10 cellular contexts compared by ENCODE assay signal in genomic region chr11:22920939-22921565, GRCh38.
DNase-seq lines count a peak whose midpoint lies in the region; TF ChIP-seq lines count a peak whose summit lies in the region.
"Had no signal": no experiment of that assay in that cellular context is flagged by ENCODE, and none has a peak within 500 bp of the region (broad histone marks: within the 10 kb centered on the region; RNA-seq: fewer than 3 reads in every experiment).

No MANE protein-coding gene starts in this region.

- no peak overlapping the region for H3K9ac ChIP-seq in neuronal stem cell (ENCODE audit: low read depth, low read length, poor library complexity)

- TF ChIP-seq POLR2A in esophagus muscularis mucosa (IDR thresholded peaks at IDR 0.05; ENCODE audit: low read depth), result no peak

- WGBS in esophagus muscularis mucosa, result 55% methylated on average over 5 of the region's 5 CpGs
- no CpG with 5 or more reads among the region's 5 CpGs for WGBS in neuronal stem cell (ENCODE audit: extremely low coverage in 2 of 2, insufficient read length in 2 of 2, insufficient replicate concordance in 1 of 2), 2 donors

- H3K4me3 ChIP-seq in H7 (ENCODE audit: insufficient read depth, low read depth, low read length) (no peak overlapping the region), esophagus muscularis mucosa (no peak overlapping the region), neuronal stem cell (ENCODE audit: low read length in 2 of 2) (no peak overlapping the region)
- H3K4me3 ChIP-seq in CD8-positive, alpha-beta memory T cell (ENCODE audit: low read length), result no peak overlapping the region
- H3K4me3 ChIP-seq: SJSA1 had no signal

- POLR2A ChIA-PET in RWPE1 (lab: Yijun Ruan, JAX; ENCODE audit: low non-redundant PET), result no interaction called here
- POLR2A ChIA-PET in CD8-positive, alpha-beta memory T cell (lab: Charles Lee), result no interaction called here

- no peak for TF ChIP-seq EP300 in Ishikawa (IDR thresholded peaks at IDR 0.05; ENCODE audit: borderline replicate concordance)
- TF ChIP-seq EP300 in esophagus muscularis mucosa (IDR thresholded peaks at IDR 0.05), result no peak

- DNase-seq in AG08395 (ENCODE audit: low spot score) (peak; percentile 35), GM10266 (ENCODE audit: extremely low spot score) (peak; percentile 29), H7 (peak; percentile 5), RWPE1 (ENCODE audit: low spot score) (peak; percentile 14), esophagus muscularis mucosa (ENCODE audit: extremely low spot score) (no peak), neuronal stem cell (ENCODE audit: low spot score) (peak; percentile 26)
- no peak for DNase-seq in CD8-positive, alpha-beta memory T cell

- no peak overlapping the region for H2BK15ac ChIP-seq in neuronal stem cell (ENCODE audit: low read length)

- peak; percentile 43 for TF ChIP-seq RAD21 in Ishikawa (IDR thresholded peaks at IDR 0.05; ENCODE audit: low read depth)

- peak; percentile 74 for TF ChIP-seq CTCF in GM10266 (IDR thresholded peaks at IDR 0.05; ENCODE audit: control insufficient read depth, insufficient read depth, low read depth, missing control alignments)
- TF ChIP-seq CTCF in RWPE1 (conservative IDR thresholded peaks at IDR 0.05; ENCODE audit: low read depth), result peak; percentile 72
- peak in 2 of 3 experiments; percentile 26 to 45 for TF ChIP-seq CTCF in esophagus muscularis mucosa (IDR thresholded peaks at IDR 0.05)

- no peaks in the 10 kb centered on the region for H3K9me3 ChIP-seq in esophagus muscularis mucosa
- no peaks in the 10 kb centered on the region for H3K9me3 ChIP-seq in neuronal stem cell (replicated peaks in 1 of 2; ENCODE audit: control insufficient read depth in 2 of 2, insufficient read depth in 1 of 2, low read depth in 1 of 2, low read length in 2 of 2)
- no peaks in the 10 kb centered on the region for H3K9me3 ChIP-seq in CD8-positive, alpha-beta memory T cell (ENCODE audit: low read length)
- H3K9me3 ChIP-seq: SJSA1 had no signal

- H3K27ac ChIP-seq in RWPE1 (no peak overlapping the region), esophagus muscularis mucosa (replicated peaks in 1 of 4) (no peak overlapping the region), neuronal stem cell (replicated peaks; ENCODE audit: low read length) (no peak overlapping the region)
- H3K27ac ChIP-seq in CD8-positive, alpha-beta memory T cell (ENCODE audit: low read depth, low read length), result no peak overlapping the region
- H3K27ac ChIP-seq: SJSA1 had no signal

- no peak overlapping the region for H2BK120ac ChIP-seq in neuronal stem cell (ENCODE audit: low read depth, low read length)

- H3K4me1 ChIP-seq in esophagus muscularis mucosa (no peaks in the 10 kb centered on the region), neuronal stem cell (ENCODE audit: control insufficient read depth in 2 of 2, insufficient read depth in 1 of 2, low read depth in 1 of 2, low read length in 2 of 2) (no peaks in the 10 kb centered on the region)
- no peaks in the 10 kb centered on the region for H3K4me1 ChIP-seq in CD8-positive, alpha-beta memory T cell (ENCODE audit: insufficient read depth, low read length)
- H3K4me1 ChIP-seq: SJSA1 had no signal

- intact Hi-C loops in esophagus muscularis mucosa (cut with DNase I), result no loop called here

- H3K36me3 ChIP-seq in H7 (replicated peaks; ENCODE audit: control insufficient read depth, insufficient read depth, low read length) (no peaks in the 10 kb centered on the region), esophagus muscularis mucosa (no peaks in the 10 kb centered on the region), neuronal stem cell (replicated peaks in 1 of 2; ENCODE audit: control insufficient read depth in 2 of 2, insufficient read depth in 2 of 2, low read length in 2 of 2) (no peaks in the 10 kb centered on the region)
- H3K36me3 ChIP-seq in CD8-positive, alpha-beta memory T cell (ENCODE audit: insufficient read depth, low read length), result no peaks in the 10 kb centered on the region
- H3K36me3 ChIP-seq: SJSA1 had no signal

- CTCF ChIA-PET in RWPE1 (lab: Yijun Ruan, JAX), result interaction anchor here (0.6 to 0.7 kb wide), 2 partner anchors 180 to 1634 kb away, joined by 3 to 7 read pairs; no protein-coding TSS in a partner anchor
- CTCF ChIA-PET in CD8-positive, alpha-beta memory T cell (lab: Charles Lee), result no interaction called here

- no peaks in the 10 kb centered on the region for H3K27me3 ChIP-seq in H7 (ENCODE audit: control insufficient read depth, insufficient read depth, low read length)
- H3K27me3 ChIP-seq in esophagus muscularis mucosa, result no peaks in the 10 kb centered on the region
- no peaks in the 10 kb centered on the region for H3K27me3 ChIP-seq in neuronal stem cell (ENCODE audit: control insufficient read depth in 3 of 3, insufficient read depth in 3 of 3, low read depth in 1 of 3, low read length in 3 of 3)
- H3K27me3 ChIP-seq in CD8-positive, alpha-beta memory T cell (ENCODE audit: insufficient read depth, low read length, poor library complexity, severe bottlenecking), result no peaks in the 10 kb centered on the region
- H3K27me3 ChIP-seq: SJSA1 had no signal

- no peaks in the 10 kb centered on the region for H3K9me3 Mint-ChIP-seq in CD8-positive, alpha-beta memory T cell

- H3K4me1 Mint-ChIP-seq in CD8-positive, alpha-beta memory T cell, result peaks cover 0 to 2% (median 0%) of the 10 kb centered on the region in 3 donors

- H3K4me2 ChIP-seq in neuronal stem cell (ENCODE audit: insufficient read depth, low read length, poor library complexity, severe bottlenecking), result no peak overlapping the region

- H3K27me3 Mint-ChIP-seq in CD8-positive, alpha-beta memory T cell, result no peaks in the 10 kb centered on the region
- H3K27me3 Mint-ChIP-seq: naive thymus-derived CD4-positive, alpha-beta T cell had no signal

- H3K27ac Mint-ChIP-seq in CD8-positive, alpha-beta memory T cell, result no peak overlapping the region
- H3K27ac Mint-ChIP-seq: naive thymus-derived CD4-positive, alpha-beta T cell had no signal

- no peaks in the 10 kb centered on the region for H3K36me3 Mint-ChIP-seq in CD8-positive, alpha-beta memory T cell

- H4K91ac ChIP-seq in neuronal stem cell (ENCODE audit: low read depth, low read length, poor library complexity), result no peak overlapping the region

- H4K8ac ChIP-seq in neuronal stem cell (ENCODE audit: low read depth, low read length), result no peak overlapping the region

- H3K4ac ChIP-seq in neuronal stem cell (ENCODE audit: low read length), result no peak overlapping the region

- no peak overlapping the region for H3K18ac ChIP-seq in neuronal stem cell (ENCODE audit: low read length)

- no peak overlapping the region for H3K14ac ChIP-seq in neuronal stem cell (ENCODE audit: low read length)

- no peak overlapping the region for H3K23ac ChIP-seq in neuronal stem cell (ENCODE audit: low read depth, low read length, poor library complexity)

- H2AFZ ChIP-seq in neuronal stem cell (ENCODE audit: low read length), result no peak overlapping the region

- H3K4me3 Mint-ChIP-seq in CD8-positive, alpha-beta memory T cell, result no peak overlapping the region
- H3K4me3 Mint-ChIP-seq: naive thymus-derived CD4-positive, alpha-beta T cell had no signal

- H2AK5ac ChIP-seq in neuronal stem cell (ENCODE audit: low read depth, low read length), result no peak overlapping the region

- no peak overlapping the region for H2BK12ac ChIP-seq in neuronal stem cell (ENCODE audit: low read length)

- H2BK5ac ChIP-seq in neuronal stem cell (ENCODE audit: low read length), result no peak overlapping the region

- H3K79me1 ChIP-seq in neuronal stem cell (ENCODE audit: low read depth, low read length), result no peaks in the 10 kb centered on the region

TF ChIP-seq in Ishikawa, 13 proteins besides CTCF, POLR2A, EP300 and RAD21:
- TF ChIP-seq CEBPB (IDR thresholded peaks at IDR 0.05), result no peak
- TF ChIP-seq TEAD4 (IDR thresholded peaks at IDR 0.05), result no peak
- no peak for TF ChIP-seq TAF1 (IDR thresholded peaks at IDR 0.05; ENCODE audit: low read depth)
- no peak for TF ChIP-seq EGR1 (IDR thresholded peaks at IDR 0.05)
- no peak for TF ChIP-seq REST (IDR thresholded peaks at IDR 0.05; ENCODE audit: low read depth)
- no peak for TF ChIP-seq CREB1 (IDR thresholded peaks at IDR 0.05; ENCODE audit: low read depth)
- no peak for TF ChIP-seq NFIC (IDR thresholded peaks at IDR 0.05)
TF ChIP-seq in Ishikawa: peak in this region for 0.

Comparison
In these comparisons a context has a peak if more than half of its experiments do, and no peak if none do; other contexts are left out.
1. DNase-seq: peak in AG08395 (single experiment), GM10266 (single experiment), H7 (single experiment), RWPE1 (single experiment) and neuronal stem cell (single experiment); none in esophagus muscularis mucosa (single experiment) and CD8-positive, alpha-beta memory T cell (0 of 5).
2. Peak in every context shown above with its lines, with median percentiles within 50 percentile points of each other: CTCF ChIP-seq.